In the genomic region with DNA sequence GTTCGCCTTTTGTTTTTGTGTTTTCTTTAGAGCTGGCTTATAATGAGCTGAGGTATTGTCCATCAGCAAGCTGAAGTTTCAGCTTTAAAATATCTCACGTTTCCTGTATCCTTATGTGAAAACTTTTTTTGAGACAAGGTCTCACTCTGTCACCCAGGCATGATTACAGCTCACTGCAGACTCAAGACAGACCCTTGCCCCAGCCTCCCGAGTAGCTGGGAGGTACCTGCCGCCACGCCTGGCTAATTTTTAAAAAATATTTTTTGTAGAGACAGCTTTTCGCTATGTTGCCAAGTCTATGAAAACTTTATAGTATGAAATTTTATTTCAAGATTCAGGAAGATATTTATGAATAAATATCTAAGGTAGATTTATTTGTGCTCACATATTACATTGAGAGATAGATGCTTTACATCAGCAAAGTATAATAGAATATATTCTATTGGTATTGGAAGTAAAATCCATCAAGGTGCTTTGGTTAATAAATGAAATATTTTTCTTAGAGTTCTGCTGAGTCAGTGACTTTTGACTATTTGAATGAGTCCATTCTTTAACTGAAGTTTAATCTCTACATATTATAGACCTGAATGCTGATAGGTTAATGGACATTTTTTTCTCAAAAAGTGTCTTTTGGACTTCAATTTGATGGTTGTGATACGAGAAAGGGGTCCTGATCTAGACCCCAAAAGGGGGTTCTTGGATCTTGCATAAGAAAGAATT, we compare ENCODE assay signal across 2 cellular contexts.
TF ChIP-seq lines count a peak whose summit lies in the region.

No MANE protein-coding gene starts in this region.

TF ChIP-seq in GM23338, 12 proteins besides CTCF, POLR2A, EP300 and RAD21 (continues in another document):
- TF ChIP-seq, protein P1, sequence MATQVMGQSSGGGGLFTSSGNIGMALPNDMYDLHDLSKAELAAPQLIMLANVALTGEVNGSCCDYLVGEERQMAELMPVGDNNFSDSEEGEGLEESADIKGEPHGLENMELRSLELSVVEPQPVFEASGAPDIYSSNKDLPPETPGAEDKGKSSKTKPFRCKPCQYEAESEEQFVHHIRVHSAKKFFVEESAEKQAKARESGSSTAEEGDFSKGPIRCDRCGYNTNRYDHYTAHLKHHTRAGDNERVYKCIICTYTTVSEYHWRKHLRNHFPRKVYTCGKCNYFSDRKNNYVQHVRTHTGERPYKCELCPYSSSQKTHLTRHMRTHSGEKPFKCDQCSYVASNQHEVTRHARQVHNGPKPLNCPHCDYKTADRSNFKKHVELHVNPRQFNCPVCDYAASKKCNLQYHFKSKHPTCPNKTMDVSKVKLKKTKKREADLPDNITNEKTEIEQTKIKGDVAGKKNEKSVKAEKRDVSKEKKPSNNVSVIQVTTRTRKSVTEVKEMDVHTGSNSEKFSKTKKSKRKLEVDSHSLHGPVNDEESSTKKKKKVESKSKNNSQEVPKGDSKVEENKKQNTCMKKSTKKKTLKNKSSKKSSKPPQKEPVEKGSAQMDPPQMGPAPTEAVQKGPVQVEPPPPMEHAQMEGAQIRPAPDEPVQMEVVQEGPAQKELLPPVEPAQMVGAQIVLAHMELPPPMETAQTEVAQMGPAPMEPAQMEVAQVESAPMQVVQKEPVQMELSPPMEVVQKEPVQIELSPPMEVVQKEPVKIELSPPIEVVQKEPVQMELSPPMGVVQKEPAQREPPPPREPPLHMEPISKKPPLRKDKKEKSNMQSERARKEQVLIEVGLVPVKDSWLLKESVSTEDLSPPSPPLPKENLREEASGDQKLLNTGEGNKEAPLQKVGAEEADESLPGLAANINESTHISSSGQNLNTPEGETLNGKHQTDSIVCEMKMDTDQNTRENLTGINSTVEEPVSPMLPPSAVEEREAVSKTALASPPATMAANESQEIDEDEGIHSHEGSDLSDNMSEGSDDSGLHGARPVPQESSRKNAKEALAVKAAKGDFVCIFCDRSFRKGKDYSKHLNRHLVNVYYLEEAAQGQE (IDR thresholded peaks at IDR 0.05; ENCODE audit: unreplicated experiment), result no peak
- TF ChIP-seq EZH2phosphoT487 (IDR thresholded peaks at IDR 0.05; ENCODE audit: unreplicated experiment), result no peak
- TF ChIP-seq POLR2AphosphoS5 (IDR thresholded peaks at IDR 0.05; ENCODE audit: low read depth), result no peak
- TF ChIP-seq CREB1 (CRISPR knock-in tag; IDR thresholded peaks at IDR 0.05; ENCODE audit: low read depth), result no peak
- no peak for TF ChIP-seq NANOG (IDR thresholded peaks at IDR 0.05; ENCODE audit: borderline replicate concordance)
- no peak for TF ChIP-seq ZNF331 (CRISPR knock-in tag; IDR thresholded peaks at IDR 0.05; ENCODE audit: low read depth)
- no peak for TF ChIP-seq JUNB (IDR thresholded peaks at IDR 0.05; ENCODE audit: unreplicated experiment)
- TF ChIP-seq, protein P2, sequence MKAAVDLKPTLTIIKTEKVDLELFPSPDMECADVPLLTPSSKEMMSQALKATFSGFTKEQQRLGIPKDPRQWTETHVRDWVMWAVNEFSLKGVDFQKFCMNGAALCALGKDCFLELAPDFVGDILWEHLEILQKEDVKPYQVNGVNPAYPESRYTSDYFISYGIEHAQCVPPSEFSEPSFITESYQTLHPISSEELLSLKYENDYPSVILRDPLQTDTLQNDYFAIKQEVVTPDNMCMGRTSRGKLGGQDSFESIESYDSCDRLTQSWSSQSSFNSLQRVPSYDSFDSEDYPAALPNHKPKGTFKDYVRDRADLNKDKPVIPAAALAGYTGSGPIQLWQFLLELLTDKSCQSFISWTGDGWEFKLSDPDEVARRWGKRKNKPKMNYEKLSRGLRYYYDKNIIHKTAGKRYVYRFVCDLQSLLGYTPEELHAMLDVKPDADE (IDR thresholded peaks at IDR 0.05), result no peak
- TF ChIP-seq STAT1 (IDR thresholded peaks at IDR 0.05; ENCODE audit: unreplicated experiment), result no peak
- no peak for TF ChIP-seq EZH2 (IDR thresholded peaks at IDR 0.05; ENCODE audit: low read depth, unreplicated experiment)
- TF ChIP-seq ZNF114 (CRISPR knock-in tag; IDR thresholded peaks at IDR 0.05), result no peak

TF ChIP-seq in IMR-90, 13 proteins besides CTCF, POLR2A, EP300 and RAD21:
- TF ChIP-seq NFE2L2 (IDR thresholded peaks at IDR 0.05; ENCODE audit: low read depth, low read length) (no peak), BHLHE40 (IDR thresholded peaks at IDR 0.05; ENCODE audit: low read depth, low read length) (no peak), MAFK (IDR thresholded peaks at IDR 0.05; ENCODE audit: low read depth, low read length) (peak; percentile 85), MXI1 (IDR thresholded peaks at IDR 0.05; ENCODE audit: borderline replicate concordance, low read depth, low read length) (no peak), CEBPB (IDR thresholded peaks at IDR 0.05; ENCODE audit: low read depth, low read length) (no peak)
TF ChIP-seq in IMR-90: peak in this region for 1.
